In the genomic region with DNA sequence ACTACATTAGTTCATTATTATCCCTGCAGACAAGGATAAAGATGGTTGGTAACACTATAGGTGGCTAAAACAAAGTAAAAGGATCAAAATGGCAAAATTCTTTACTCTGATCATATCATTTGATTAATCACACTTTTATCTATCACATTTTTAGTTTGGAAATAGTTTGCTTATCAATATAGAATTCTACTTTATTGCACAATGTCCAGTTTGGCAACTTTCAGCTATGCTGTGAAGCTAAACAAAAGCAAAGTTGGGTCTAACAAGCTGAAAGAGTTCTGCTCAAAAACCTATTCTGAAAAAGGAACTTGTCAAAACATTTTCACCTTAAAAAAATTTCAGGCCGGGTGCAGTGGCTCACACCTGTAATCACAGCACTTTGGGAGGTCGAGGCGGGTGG, we compare ENCODE assay signal across 25 cellular contexts. TPM values are rescaled to one million over a fixed set of nuclear protein-coding genes. Genes with fewer than 3 reads are reported as not detected.
A peak's percentile ranks its signal among the peaks of the same experiment; 100 is the strongest.
DNase-seq lines count a peak whose midpoint lies in the region; ATAC-seq, FAIRE-seq and TF ChIP-seq lines count a peak whose summit lies in the region.
"Had no signal": no experiment of that assay in that cellular context is flagged by ENCODE, and none has a peak within 500 bp of the region (broad histone marks: within the 10 kb centered on the region; RNA-seq: fewer than 3 reads in every experiment).

No MANE protein-coding gene starts in this region.

- DNase-seq in HepG2 (ENCODE audit: low spot score): no peak
- DNase-seq in right lobe of liver: no peak
- DNase-seq in GM12878 (ENCODE audit: low read depth, low spot score): no peak
- peak; percentile 0 for DNase-seq in ecto neural progenitor cell (ENCODE audit: low spot score)
- DNase-seq in foreskin fibroblast: no peak
- no peak for DNase-seq in kidney tubule cell (ENCODE audit: low spot score)
- DNase-seq: 8988T; ACHN; BE2C; C1 segment of cervical spinal cord; CD4-positive, alpha-beta memory T cell; CD4-positive, CD25-positive, alpha-beta regulatory T cell; CD8-positive, alpha-beta memory T cell; COR-L47; DMS 273 treated with DMSO at 0.1 percent for 48 hours; DMS153; DMS53; DMS79; DND-41; EL; GDM1 had no signal

- POLR2A ChIA-PET in HepG2 (lab: Yijun Ruan, JAX) (interaction anchor here (1.0 kb wide), 1 partner anchor 8 kb away, joined by 4 read pairs; a partner anchor contains a TSS), GM12878 (lab: Charles Lee) (no interaction called here)

- TF ChIP-seq CTCF in HepG2 (CRISPR knock-in tag; IDR thresholded peaks at IDR 0.05) (no peak), right lobe of liver (IDR thresholded peaks at IDR 0.05) (no peak), GM12878 (IDR thresholded peaks at IDR 0.05 in 2 of 3, conservative IDR thresholded peaks at IDR 0.05 in 1 of 3; ENCODE audit: control insufficient read depth in 2 of 3, extremely low read depth in 1 of 3, insufficient read depth in 1 of 3, low read depth in 3 of 3, low read length in 3 of 3) (no peak), foreskin fibroblast (IDR thresholded peaks at IDR 0.05; ENCODE audit: low read depth, low read length) (no peak)

- H2AFZ ChIP-seq in HepG2 (ENCODE audit: low read length) (no peak overlapping the region), GM12878 (ENCODE audit: control insufficient read depth, low read depth, low read length) (no peak overlapping the region)

- TF ChIP-seq RAD21 in HepG2 (CRISPR knock-in tag; IDR thresholded peaks at IDR 0.05) (no peak), GM12878 (IDR thresholded peaks at IDR 0.05; ENCODE audit: insufficient read depth, low read depth, low read length) (no peak)

- RAD21 ChIA-PET in GM12878 (lab: Charles Lee; ENCODE audit: unreplicated experiment): no interaction called here

- H4K20me1 ChIP-seq in HepG2 (ENCODE audit: insufficient read depth, low read length) (no peaks in the 10 kb centered on the region), GM12878 (ENCODE audit: control insufficient read depth, insufficient read depth) (no peaks in the 10 kb centered on the region)
- H4K20me1 ChIP-seq: BLaER1 had no signal

- intact Hi-C loops in HepG2 (cut with micrococcal nuclease; ENCODE audit: unreplicated experiment) (loop anchor here (2.0 kb wide), 2 partner anchors 105 to 201 kb away; no protein-coding TSS in a partner anchor), right lobe of liver (cut with DNase I) (no loop called here), GM12878 (cut with micrococcal nuclease; ENCODE audit: unreplicated experiment) (loop anchor here (10.0 kb wide), 3 partner anchors 139 to 289 kb away; a partner anchor contains a TSS)

- H3K27me3 ChIP-seq in HepG2 (ENCODE audit: control insufficient read depth in 1 of 2, insufficient read depth in 2 of 2, low read length in 2 of 2): no peaks in the 10 kb centered on the region
- H3K27me3 ChIP-seq in right lobe of liver: no peaks in the 10 kb centered on the region
- H3K27me3 ChIP-seq in GM12878 (replicated peaks in 1 of 2; ENCODE audit: control insufficient read depth in 2 of 2, insufficient read depth in 2 of 2, low read length in 1 of 2): no peaks in the 10 kb centered on the region
- H3K27me3 ChIP-seq: BE2C, BLaER1 had no signal

- 98% methylated on average over 3 of the region's 3 CpGs for WGBS in HepG2 (ENCODE audit: low lambda C conversion rate)
- 85% methylated on average over 3 of the region's 3 CpGs for WGBS in right lobe of liver (ENCODE audit: insufficient coverage, low coverage, low lambda C conversion rate, missing lambda C conversion rate)
- WGBS in GM12878 (ENCODE audit: insufficient coverage, insufficient replicate concordance, low lambda C conversion rate, missing lambda C conversion rate): 95% methylated on average over 3 of the region's 3 CpGs

- H3K4me1 ChIP-seq in HepG2 (ENCODE audit: insufficient read depth, low read length): peaks cover 5% of the 10 kb centered on the region; the same call in 1 of the 2 replicates
- H3K4me1 ChIP-seq in right lobe of liver: no peaks in the 10 kb centered on the region
- no peaks in the 10 kb centered on the region for H3K4me1 ChIP-seq in GM12878 (ENCODE audit: control insufficient read depth, insufficient read depth, low read length)
- H3K4me1 ChIP-seq: BE2C had no signal

- peaks cover 20 to 55% of the 10 kb centered on the region in 2 experiments for H3K36me3 ChIP-seq in HepG2 (replicated peaks in 1 of 2; ENCODE audit: control insufficient read depth in 1 of 2, insufficient read depth in 2 of 2, low read length in 2 of 2)
- peaks cover 0 to 38% (median 9%) of the 10 kb centered on the region in 4 donors for H3K36me3 ChIP-seq in right lobe of liver
- peaks cover 3 to 7% of the 10 kb centered on the region in 2 experiments; a peak in 3 of 4 replicates for H3K36me3 ChIP-seq in GM12878 (ENCODE audit: control insufficient read depth in 2 of 2, insufficient read depth in 2 of 2, low read length in 1 of 2)

- FAIRE-seq in HepG2 (lab: Jason Lieb, UNC) (no peak), GM12878 (lab: Jason Lieb, UNC) (peak; percentile 41)
- FAIRE-seq: A204.1, GM12891, GM19239 had no signal

- no peak overlapping the region for H3K4me2 ChIP-seq in HepG2 (ENCODE audit: low read depth, low read length)
- no peak overlapping the region for H3K4me2 ChIP-seq in GM12878 (ENCODE audit: control insufficient read depth, insufficient read depth)
- H3K4me2 ChIP-seq: BLaER1 had no signal

- in situ Hi-C loops in HepG2 (cut with HindIII; ENCODE audit: extremely low pct_ligation_motif_present, low pct_unique_long_range_greater_than_20kb): no loop called here
- in situ Hi-C loops in GM12878 (cut with MboI): no loop called here

- CTCF ChIA-PET in HepG2 (lab: Yijun Ruan, JAX; ENCODE audit: low intra/inter-chr PET ratio, low total read pairs) (no interaction called here), GM12878 (lab: Yijun Ruan, JAX) (interaction anchor here (1.0 to 2.1 kb wide), 2 partner anchors 85 to 106 kb away, joined by 3 to 7 read pairs; no protein-coding TSS in a partner anchor)

- no peak overlapping the region for H3K27ac ChIP-seq in HepG2 (ENCODE audit: extremely low read length, insufficient read depth, low read length)
- H3K27ac ChIP-seq in right lobe of liver: no peak overlapping the region
- no peak overlapping the region for H3K27ac ChIP-seq in GM12878 (ENCODE audit: control insufficient read depth, insufficient read depth)
- H3K27ac ChIP-seq: BLaER1 had no signal

- H3K9ac ChIP-seq in HepG2 (ENCODE audit: insufficient read depth, low read depth, low read length) (no peak overlapping the region), GM12878 (ENCODE audit: control insufficient read depth, insufficient read depth, low read length) (no peak overlapping the region)
- H3K9ac ChIP-seq: BLaER1 had no signal

- H3K79me2 ChIP-seq in HepG2 (ENCODE audit: insufficient read depth, low read length) (no peaks in the 10 kb centered on the region), GM12878 (ENCODE audit: control insufficient read depth, insufficient read depth, low read length) (no peaks in the 10 kb centered on the region)

- TF ChIP-seq POLR2A in HepG2 (IDR thresholded peaks at IDR 0.05; ENCODE audit: insufficient read depth in 1 of 2, low read depth in 2 of 2, low read length in 2 of 2) (no peak), right lobe of liver (IDR thresholded peaks at IDR 0.05) (no peak), GM12878 (IDR thresholded peaks at IDR 0.05; ENCODE audit: low read depth, low read length) (no peak)

- TF ChIP-seq EP300 in HepG2 (IDR thresholded peaks at IDR 0.05; ENCODE audit: low read depth in 2 of 2, low read length in 2 of 2): no peak
- no peak for TF ChIP-seq EP300 in HepG2 (CRISPR knock-in tag; IDR thresholded peaks at IDR 0.05; ENCODE audit: borderline replicate concordance)
- no peak for TF ChIP-seq EP300 in GM12878 (IDR thresholded peaks at IDR 0.05; ENCODE audit: borderline replicate concordance in 1 of 2, control insufficient read depth in 1 of 2, low read depth in 2 of 2, low read length in 2 of 2)

- no peak overlapping the region for H3K4me3 ChIP-seq in HepG2 (replicated peaks in 1 of 3; ENCODE audit: insufficient read depth in 1 of 3, low read depth in 2 of 3, low read length in 3 of 3)
- H3K4me3 ChIP-seq in right lobe of liver: no peak overlapping the region
- H3K4me3 ChIP-seq in GM12878: no peak overlapping the region
- H3K4me3 ChIP-seq in foreskin fibroblast (ENCODE audit: low read depth in 1 of 2, low read length in 2 of 2): no peak overlapping the region
- H3K4me3 ChIP-seq: BLaER1 had no signal

- no peak for ATAC-seq in HepG2
- no peak for ATAC-seq in right lobe of liver
- ATAC-seq in GM12878: no peak

- SMC1A ChIA-PET in GM12878 (lab: Charles Lee; ENCODE audit: uncharacterized antibody, unreplicated experiment): interaction anchor here (1.1 to 1.3 kb wide), 2 partner anchors 90 to 96 kb away, joined by 3 read pairs; no protein-coding TSS in a partner anchor

- H3K9me3 ChIP-seq in HepG2 (ENCODE audit: low read length) (no peaks in the 10 kb centered on the region), right lobe of liver (no peaks in the 10 kb centered on the region), GM12878 (replicated peaks; ENCODE audit: control insufficient read depth, insufficient read depth, low read length) (no peaks in the 10 kb centered on the region)
- H3K9me3 ChIP-seq: BE2C, BLaER1 had no signal

- BruUV-seq in HepG2 (replicated peaks; lab: Mats Ljungman, UMichigan) (no TSS peak), GM12878 (replicated peaks; lab: Mats Ljungman, UMichigan) (no TSS peak)

RNA-seq across cellular contexts. Expression of a gene that starts 7.9 kb away (rescaled TPM):
- total RNA-seq in HepG2 (2016; rRNA removed; fragmentation: Illumina TruSeq; extraction: Trizol): 12.6 and 16.4 TPM in 2 replicates
- total RNA-seq in HepG2 (2016; cell fraction: cytosol; rRNA removed; fragmentation: Illumina TruSeq; extraction: Trizol; ENCODE audit: low read depth): 8.1 and 10.9 TPM in 2 replicates
- 12.6 and 15.5 TPM in 2 replicates for total RNA-seq in HepG2 (2016; cell fraction: insoluble cytoplasmic fraction; rRNA removed; fragmentation: Illumina TruSeq; extraction: Trizol)
- 11.0 and 12.1 TPM in 2 replicates for total RNA-seq in HepG2 (2016; cell fraction: membrane; rRNA removed; fragmentation: Illumina TruSeq; extraction: Trizol)
- 16.5 and 18.6 TPM in 2 replicates for total RNA-seq in HepG2 (2016; cell fraction: nucleus; rRNA removed; fragmentation: Illumina TruSeq; extraction: Trizol)
- polyA plus RNA-seq in HepG2 (2011; rRNA removed): 9.9 TPM in 2 replicates
- polyA plus RNA-seq in HepG2 (2011; cell fraction: cytosol; rRNA removed): 6.1 and 8.1 TPM in 2 replicates
- polyA plus RNA-seq in HepG2 (2011; cell fraction: nucleus; rRNA removed): 11.4 and 11.9 TPM in 2 replicates
- polyA plus RNA-seq in HepG2 (2012): 11.4 and 11.7 TPM in 2 replicates
- polyA plus RNA-seq in HepG2 (2016; cell fraction: cytosol; fragmentation: Illumina TruSeq; extraction: Trizol; ENCODE audit: low read depth): 0.65 and 0.83 TPM in 2 replicates
- polyA plus RNA-seq in HepG2 (2016; cell fraction: insoluble cytoplasmic fraction; fragmentation: Illumina TruSeq; extraction: Trizol; ENCODE audit: low read depth): 11.7 and 12.4 TPM in 2 replicates
- 2.1 and 2.4 TPM in 2 replicates for polyA plus RNA-seq in HepG2 (2016; cell fraction: membrane; fragmentation: Illumina TruSeq; extraction: Trizol; ENCODE audit: low read depth)
- polyA plus RNA-seq in HepG2 (2016; cell fraction: nucleus; fragmentation: Illumina TruSeq; extraction: Trizol; ENCODE audit: insufficient read depth, low read depth): 19.1 and 22.3 TPM in 2 replicates
- 15.2 and 18.5 TPM in 2 replicates for polyA minus RNA-seq in HepG2 (2011; rRNA and poly(A)+ RNA removed; ENCODE audit: low replicate concordance)
- polyA minus RNA-seq in HepG2 (2011; cell fraction: cytosol; rRNA and poly(A)+ RNA removed): 17.5 and 19.1 TPM in 2 replicates
- 46.6 and 53.5 TPM in 2 replicates for polyA minus RNA-seq in HepG2 (2011; cell fraction: nucleus; rRNA and poly(A)+ RNA removed)
- 10 to 100 TPM in 5 of 6 experiments, 1 to 10 TPM in 1; 9.5 to 16.6 (median 10.9) TPM for total RNA-seq in right lobe of liver
- total RNA-seq in GM12878 (2013; cell fraction: nucleolus; rRNA removed): 54.5 and 56.4 TPM in 2 replicates
- 10.7 and 11.0 TPM in 2 replicates for total RNA-seq in GM12878 (2014; rRNA removed)
- 13.5 and 13.8 TPM in 2 replicates for total RNA-seq in GM12878 (2014; rRNA removed; fragmentation: Illumina TruSeq; extraction: Trizol)
- 15.5 and 15.6 TPM in 2 replicates for total RNA-seq in GM12878 (2021)
- polyA plus RNA-seq in GM12878 (2011; ENCODE audit: low read depth): 6.1 TPM
- 9.7 and 10.1 TPM in 2 replicates for polyA plus RNA-seq in GM12878 (2011; rRNA removed)
- 7.9 and 10.1 TPM in 2 replicates for polyA plus RNA-seq in GM12878 (2011; cell fraction: cytosol; rRNA removed)
- polyA plus RNA-seq in GM12878 (2011; cell fraction: nucleus; rRNA removed): 9.4 and 10.3 TPM in 2 replicates
- 6.8 and 7.7 TPM in 2 replicates for polyA plus RNA-seq in GM12878 (2012)
- 11.8 and 13.4 TPM in 2 replicates for polyA plus RNA-seq in GM12878 (2014; fragmentation: Illumina TruSeq; extraction: Trizol)
- 1 to 10 TPM; 2.1 to 2.4 TPM for polyA plus RNA-seq in GM12878 (2014; fragmentation: Nextera tagmentation; extraction: Ambion mirVana)
- polyA plus RNA-seq in GM12878 (2014; rRNA removed): 5.4 and 7.3 TPM in 2 replicates
- polyA plus RNA-seq in GM12878 (2016; fragmentation: Nextera tagmentation; extraction: Ambion mirVana): 10 to 100 TPM; 10.9 to 11.1 TPM
- 19.7 and 27.6 TPM in 2 replicates for polyA minus RNA-seq in GM12878 (2011; rRNA and poly(A)+ RNA removed)
- 7.9 and 10.6 TPM in 2 replicates for polyA minus RNA-seq in GM12878 (2011; cell fraction: cytosol; rRNA and poly(A)+ RNA removed)
- polyA minus RNA-seq in GM12878 (2011; cell fraction: nucleus; rRNA and poly(A)+ RNA removed): 15.0 and 20.8 TPM in 2 replicates

RNA-seq across cellular contexts. Expression of a gene that starts 20.5 kb away (rescaled TPM):
- total RNA-seq in HepG2 (2016; rRNA removed; fragmentation: Illumina TruSeq; extraction: Trizol) (85.1 and 148 TPM in 2 replicates), right lobe of liver (10 to 100 TPM in 5 of 6 experiments, 1 to 10 TPM in 1; 8.8 to 15.9 (median 12.1) TPM), GM12878 (2014; rRNA removed) (25.9 and 29.5 TPM in 2 replicates), GM12878 (2014; rRNA removed; fragmentation: Illumina TruSeq; extraction: Trizol) (31.9 and 32.2 TPM in 2 replicates), GM12878 (2021) (34.8 and 44.5 TPM in 2 replicates)
- 12.9 and 14.6 TPM in 2 replicates for total RNA-seq in HepG2 (2016; cell fraction: cytosol; rRNA removed; fragmentation: Illumina TruSeq; extraction: Trizol; ENCODE audit: low read depth)
- 88.2 and 150 TPM in 2 replicates for total RNA-seq in HepG2 (2016; cell fraction: insoluble cytoplasmic fraction; rRNA removed; fragmentation: Illumina TruSeq; extraction: Trizol)
- 37.4 and 44.8 TPM in 2 replicates for total RNA-seq in HepG2 (2016; cell fraction: membrane; rRNA removed; fragmentation: Illumina TruSeq; extraction: Trizol)
- 50.3 and 56.3 TPM in 2 replicates for total RNA-seq in HepG2 (2016; cell fraction: nucleus; rRNA removed; fragmentation: Illumina TruSeq; extraction: Trizol)
- polyA plus RNA-seq in HepG2 (2011; rRNA removed) (33.0 and 38.9 TPM in 2 replicates), GM12878 (2011; rRNA removed) (54.2 and 67.5 TPM in 2 replicates), GM12878 (2014; fragmentation: Illumina TruSeq; extraction: Trizol) (29.6 and 36.2 TPM in 2 replicates), GM12878 (2014; fragmentation: Nextera tagmentation; extraction: Ambion mirVana) (10 to 100 TPM in 1 of 2 experiments, 1 to 10 TPM in 1; 8.9 to 10.4 TPM), GM12878 (2014; rRNA removed) (23.2 and 26.6 TPM in 2 replicates), GM12878 (2016; fragmentation: Nextera tagmentation; extraction: Ambion mirVana) (10 to 100 TPM; 21.8 to 28.8 TPM)
- 16.9 and 17.1 TPM in 2 replicates for polyA plus RNA-seq in HepG2 (2011; cell fraction: cytosol; rRNA removed)
- 20.9 and 25.1 TPM in 2 replicates for polyA plus RNA-seq in HepG2 (2011; cell fraction: nucleus; rRNA removed)
- polyA plus RNA-seq in HepG2 (2012): 20.9 and 26.3 TPM in 2 replicates
- 4.1 and 4.3 TPM in 2 replicates for polyA plus RNA-seq in HepG2 (2016; cell fraction: cytosol; fragmentation: Illumina TruSeq; extraction: Trizol; ENCODE audit: low read depth)
- 65.8 and 72.7 TPM in 2 replicates for polyA plus RNA-seq in HepG2 (2016; cell fraction: insoluble cytoplasmic fraction; fragmentation: Illumina TruSeq; extraction: Trizol; ENCODE audit: low read depth)
- polyA plus RNA-seq in HepG2 (2016; cell fraction: membrane; fragmentation: Illumina TruSeq; extraction: Trizol; ENCODE audit: low read depth): 14.1 and 16.4 TPM in 2 replicates
- 49.9 and 50.1 TPM in 2 replicates for polyA plus RNA-seq in HepG2 (2016; cell fraction: nucleus; fragmentation: Illumina TruSeq; extraction: Trizol; ENCODE audit: insufficient read depth, low read depth)
- 92.6 and 112 TPM in 2 replicates for polyA minus RNA-seq in HepG2 (2011; rRNA and poly(A)+ RNA removed; ENCODE audit: low replicate concordance)
- polyA minus RNA-seq in HepG2 (2011; cell fraction: cytosol; rRNA and poly(A)+ RNA removed): 55.7 and 62.7 TPM in 2 replicates
- polyA minus RNA-seq in HepG2 (2011; cell fraction: nucleus; rRNA and poly(A)+ RNA removed): 44.9 and 55.3 TPM in 2 replicates
- 60.5 and 75.5 TPM in 2 replicates for total RNA-seq in GM12878 (2013; cell fraction: nucleolus; rRNA removed)
- 10.0 TPM for polyA plus RNA-seq in GM12878 (2011; ENCODE audit: low read depth)
- 27.6 and 27.8 TPM in 2 replicates for polyA plus RNA-seq in GM12878 (2011; cell fraction: cytosol; rRNA removed)
- polyA plus RNA-seq in GM12878 (2011; cell fraction: nucleus; rRNA removed): 31.0 and 33.8 TPM in 2 replicates
- 13.3 and 16.2 TPM in 2 replicates for polyA plus RNA-seq in GM12878 (2012)
- 84.3 and 161 TPM in 2 replicates for polyA minus RNA-seq in GM12878 (2011; rRNA and poly(A)+ RNA removed)
- polyA minus RNA-seq in GM12878 (2011; cell fraction: cytosol; rRNA and poly(A)+ RNA removed): 34.1 and 34.8 TPM in 2 replicates
- polyA minus RNA-seq in GM12878 (2011; cell fraction: nucleus; rRNA and poly(A)+ RNA removed): 11.0 and 16.0 TPM in 2 replicates

RNA-seq across cellular contexts. Expression of a gene that starts 23.8 kb away (rescaled TPM):
- total RNA-seq in HepG2 (2016; rRNA removed; fragmentation: Illumina TruSeq; extraction: Trizol) (134 and 169 TPM in 2 replicates), right lobe of liver (10 to 100 TPM; 40.7 to 84.5 (median 47.7) TPM), GM12878 (2014; rRNA removed) (45.1 and 48.7 TPM in 2 replicates), GM12878 (2014; rRNA removed; fragmentation: Illumina TruSeq; extraction: Trizol) (45.1 and 48.5 TPM in 2 replicates), GM12878 (2021) (53.0 and 56.0 TPM in 2 replicates)
- total RNA-seq in HepG2 (2016; cell fraction: cytosol; rRNA removed; fragmentation: Illumina TruSeq; extraction: Trizol; ENCODE audit: low read depth): 60.5 and 63.6 TPM in 2 replicates
- 127 and 165 TPM in 2 replicates for total RNA-seq in HepG2 (2016; cell fraction: insoluble cytoplasmic fraction; rRNA removed; fragmentation: Illumina TruSeq; extraction: Trizol)
- total RNA-seq in HepG2 (2016; cell fraction: membrane; rRNA removed; fragmentation: Illumina TruSeq; extraction: Trizol): 55.2 and 56.6 TPM in 2 replicates
- 108 and 132 TPM in 2 replicates for total RNA-seq in HepG2 (2016; cell fraction: nucleus; rRNA removed; fragmentation: Illumina TruSeq; extraction: Trizol)
- polyA plus RNA-seq in HepG2 (2011; rRNA removed) (95.6 and 112 TPM in 2 replicates), GM12878 (2011; rRNA removed) (114 and 137 TPM in 2 replicates), GM12878 (2014; fragmentation: Illumina TruSeq; extraction: Trizol) (49.4 and 62.3 TPM in 2 replicates), GM12878 (2014; fragmentation: Nextera tagmentation; extraction: Ambion mirVana) (100 to 1,000 TPM in 1 of 2 experiments, 10 to 100 TPM in 1; 87.6 to 114 TPM), GM12878 (2014; rRNA removed) (72.1 and 74.8 TPM in 2 replicates), GM12878 (2016; fragmentation: Nextera tagmentation; extraction: Ambion mirVana) (100 to 1,000 TPM; 122 to 126 TPM)
- 126 and 132 TPM in 2 replicates for polyA plus RNA-seq in HepG2 (2011; cell fraction: cytosol; rRNA removed)
- 35.3 and 41.3 TPM in 2 replicates for polyA plus RNA-seq in HepG2 (2011; cell fraction: nucleus; rRNA removed)
- 79.1 and 111 TPM in 2 replicates for polyA plus RNA-seq in HepG2 (2012)
- polyA plus RNA-seq in HepG2 (2016; cell fraction: cytosol; fragmentation: Illumina TruSeq; extraction: Trizol; ENCODE audit: low read depth): 32.9 and 34.1 TPM in 2 replicates
- 127 and 131 TPM in 2 replicates for polyA plus RNA-seq in HepG2 (2016; cell fraction: insoluble cytoplasmic fraction; fragmentation: Illumina TruSeq; extraction: Trizol; ENCODE audit: low read depth)
- polyA plus RNA-seq in HepG2 (2016; cell fraction: membrane; fragmentation: Illumina TruSeq; extraction: Trizol; ENCODE audit: low read depth): 34.7 and 37.2 TPM in 2 replicates
- polyA plus RNA-seq in HepG2 (2016; cell fraction: nucleus; fragmentation: Illumina TruSeq; extraction: Trizol; ENCODE audit: insufficient read depth, low read depth): 205 and 218 TPM in 2 replicates
- polyA minus RNA-seq in HepG2 (2011; rRNA and poly(A)+ RNA removed; ENCODE audit: low replicate concordance): 35.2 and 45.1 TPM in 2 replicates
- 59.3 and 61.4 TPM in 2 replicates for polyA minus RNA-seq in HepG2 (2011; cell fraction: cytosol; rRNA and poly(A)+ RNA removed)
- 36.8 and 40.4 TPM in 2 replicates for polyA minus RNA-seq in HepG2 (2011; cell fraction: nucleus; rRNA and poly(A)+ RNA removed)
- total RNA-seq in GM12878 (2013; cell fraction: nucleolus; rRNA removed): 39.6 and 40.5 TPM in 2 replicates
- 28.2 TPM for polyA plus RNA-seq in GM12878 (2011; ENCODE audit: low read depth)
- polyA plus RNA-seq in GM12878 (2011; cell fraction: cytosol; rRNA removed): 114 and 126 TPM in 2 replicates
- 43.6 and 54.1 TPM in 2 replicates for polyA plus RNA-seq in GM12878 (2011; cell fraction: nucleus; rRNA removed)
- 39.2 and 46.1 TPM in 2 replicates for polyA plus RNA-seq in GM12878 (2012)
- polyA minus RNA-seq in GM12878 (2011; rRNA and poly(A)+ RNA removed): 72.0 and 93.3 TPM in 2 replicates
- polyA minus RNA-seq in GM12878 (2011; cell fraction: cytosol; rRNA and poly(A)+ RNA removed): 26.7 and 28.1 TPM in 2 replicates
- polyA minus RNA-seq in GM12878 (2011; cell fraction: nucleus; rRNA and poly(A)+ RNA removed): 13.5 and 16.2 TPM in 2 replicates

Comparison
In these comparisons a context has a peak if more than half of its experiments do, and no peak if none do; other contexts are left out.
1. intact Hi-C loops: an anchor here in HepG2 (2.0 kb wide) and GM12878 (10.0 kb wide); none called in right lobe of liver.